ENCODE assay signal across 1 cellular context in the genomic region with DNA sequence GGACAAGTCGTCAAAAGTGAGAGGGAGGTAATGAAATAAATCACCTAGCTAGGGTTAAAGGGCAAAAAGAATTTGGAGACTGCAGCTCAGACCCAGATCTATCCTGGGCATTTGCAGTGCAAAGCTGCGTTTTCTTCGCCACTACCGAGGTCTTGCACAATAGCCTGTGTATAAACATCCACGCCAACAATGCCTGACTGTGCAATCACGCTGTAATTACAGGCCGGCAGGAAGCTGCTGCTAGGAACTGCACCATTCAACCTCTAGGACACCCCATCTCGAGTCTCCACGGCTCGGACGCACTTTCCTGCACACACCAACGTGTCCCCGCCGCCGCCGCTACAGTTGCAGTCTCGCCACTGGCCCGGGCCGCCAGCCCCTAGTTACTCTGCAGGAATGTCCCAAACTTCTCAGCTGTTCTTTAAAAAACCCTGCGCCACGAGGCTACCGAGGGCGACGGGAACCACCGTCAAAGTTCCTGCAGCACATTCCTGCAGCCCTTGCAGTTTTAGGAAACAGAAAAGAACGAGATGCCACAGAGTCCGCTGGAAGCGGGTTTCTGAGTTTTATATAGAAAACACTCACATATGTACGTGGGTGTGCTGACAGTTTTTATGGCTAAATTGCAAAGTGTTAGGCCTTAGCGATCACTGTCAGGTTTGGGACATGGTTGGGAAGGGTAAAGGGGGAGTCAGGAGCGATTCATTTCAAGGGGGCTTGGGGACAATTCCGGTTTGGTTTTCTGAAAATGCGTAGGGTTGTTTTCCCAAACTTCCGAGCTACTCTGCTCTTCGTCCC.
A peak's percentile ranks its signal among the peaks of the same experiment; 100 is the strongest.
TF ChIP-seq lines count a peak whose summit lies in the region.

No MANE protein-coding gene starts in this region.

TF ChIP-seq in HepG2, 621 proteins besides CTCF, POLR2A, EP300 and RAD21 (continued from another document and continues in another):
- TF ChIP-seq NFAT5 (CRISPR knock-in tag; IDR thresholded peaks at IDR 0.05) (0 out of 2 replicates have a peak, but pooled peaks have one; percentile 34), ZNF670 (CRISPR knock-in tag; IDR thresholded peaks at IDR 0.05; ENCODE audit: borderline replicate concordance) (peak; percentile 49; the same call in 1 of the 2 replicates), TP53 (CRISPR knock-in tag; conservative IDR thresholded peaks at IDR 0.05) (0 out of 2 replicates have a peak, but pooled peaks have one; percentile 56), ZBTB25 (CRISPR knock-in tag; IDR thresholded peaks at IDR 0.05) (peak; percentile 96), ZNF333 (CRISPR knock-in tag; IDR thresholded peaks at IDR 0.05; ENCODE audit: borderline replicate concordance) (no peak), KLF16 (CRISPR knock-in tag; IDR thresholded peaks at IDR 0.05) (peak in 1 of 2 experiments; percentile 72; a peak in 2 of 4 replicates), YEATS4 (CRISPR knock-in tag; IDR thresholded peaks at IDR 0.05; ENCODE audit: borderline replicate concordance) (peak; percentile 73; the same call in 1 of the 2 replicates), ETV6 (CRISPR knock-in tag; conservative IDR thresholded peaks at IDR 0.05) (0 out of 2 replicates have a peak, but pooled peaks have one; percentile 31), ARID3A (IDR thresholded peaks at IDR 0.05; ENCODE audit: low read depth, low read length) (peak; percentile 90), ATF3 (CRISPR knock-in tag; IDR thresholded peaks at IDR 0.05) (peak; percentile 64; the same call in 1 of the 2 replicates), TAF15 (IDR thresholded peaks at IDR 0.05; ENCODE audit: low read depth, low read length, poor library complexity, severe bottlenecking) (peak; percentile 53), NCOA2 (CRISPR knock-in tag; IDR thresholded peaks at IDR 0.05) (peak; percentile 73), ZMYM2 (CRISPR knock-in tag; IDR thresholded peaks at IDR 0.05) (peak; percentile 23; the same call in 1 of the 2 replicates), THYN1 (CRISPR knock-in tag; IDR thresholded peaks at IDR 0.05; ENCODE audit: borderline replicate concordance, low read depth) (0 out of 2 replicates have a peak, but pooled peaks have one; percentile 38), ZNF660 (CRISPR knock-in tag; IDR thresholded peaks at IDR 0.05; ENCODE audit: borderline replicate concordance, low read depth) (no peak), SRY (CRISPR knock-in tag; IDR thresholded peaks at IDR 0.05) (0 out of 2 replicates have a peak, but pooled peaks have one; percentile 24), ZEB1 (IDR thresholded peaks at IDR 0.05; ENCODE audit: insufficient replicate concordance, low read depth) (peak; percentile 23), BRF2 (CRISPR knock-in tag; IDR thresholded peaks at IDR 0.05) (no peak), PRPF4 (IDR thresholded peaks at IDR 0.05; ENCODE audit: low read depth, low read length, poor library complexity, severe bottlenecking) (no peak), ISX (CRISPR knock-in tag; conservative IDR thresholded peaks at IDR 0.05) (no peak), MYC (CRISPR knock-in tag; IDR thresholded peaks at IDR 0.05; ENCODE audit: borderline replicate concordance) (peak; percentile 70; the same call in 1 of the 2 replicates), ZSCAN31 (CRISPR knock-in tag; IDR thresholded peaks at IDR 0.05; ENCODE audit: low read depth) (peak; percentile 79; the same call in 1 of the 2 replicates), ZNF562 (CRISPR knock-in tag; IDR thresholded peaks at IDR 0.05; ENCODE audit: borderline replicate concordance) (no peak), MXI1 (IDR thresholded peaks at IDR 0.05; ENCODE audit: borderline replicate concordance, low read depth, low read length) (peak; percentile 86; the same call in 1 of the 3 replicates), ZNF446 (CRISPR knock-in tag; IDR thresholded peaks at IDR 0.05) (no peak; the same call in 1 of the 2 replicates), SP4 (CRISPR knock-in tag; IDR thresholded peaks at IDR 0.05) (no peak), JDP2 (CRISPR knock-in tag; IDR thresholded peaks at IDR 0.05; ENCODE audit: borderline replicate concordance) (no peak), ZXDC (CRISPR knock-in tag; IDR thresholded peaks at IDR 0.05) (no peak)
- TF ChIP-seq, protein P1, sequence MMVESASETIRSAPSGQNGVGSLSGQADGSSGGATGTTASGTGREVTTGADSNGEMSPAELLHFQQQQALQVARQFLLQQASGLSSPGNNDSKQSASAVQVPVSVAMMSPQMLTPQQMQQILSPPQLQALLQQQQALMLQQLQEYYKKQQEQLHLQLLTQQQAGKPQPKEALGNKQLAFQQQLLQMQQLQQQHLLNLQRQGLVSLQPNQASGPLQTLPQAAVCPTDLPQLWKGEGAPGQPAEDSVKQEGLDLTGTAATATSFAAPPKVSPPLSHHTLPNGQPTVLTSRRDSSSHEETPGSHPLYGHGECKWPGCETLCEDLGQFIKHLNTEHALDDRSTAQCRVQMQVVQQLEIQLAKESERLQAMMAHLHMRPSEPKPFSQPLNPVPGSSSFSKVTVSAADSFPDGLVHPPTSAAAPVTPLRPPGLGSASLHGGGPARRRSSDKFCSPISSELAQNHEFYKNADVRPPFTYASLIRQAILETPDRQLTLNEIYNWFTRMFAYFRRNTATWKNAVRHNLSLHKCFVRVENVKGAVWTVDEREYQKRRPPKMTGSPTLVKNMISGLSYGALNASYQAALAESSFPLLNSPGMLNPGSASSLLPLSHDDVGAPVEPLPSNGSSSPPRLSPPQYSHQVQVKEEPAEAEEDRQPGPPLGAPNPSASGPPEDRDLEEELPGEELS (CRISPR knock-in tag; IDR thresholded peaks at IDR 0.05), result peak; percentile 98
- TF ChIP-seq, protein P2, sequence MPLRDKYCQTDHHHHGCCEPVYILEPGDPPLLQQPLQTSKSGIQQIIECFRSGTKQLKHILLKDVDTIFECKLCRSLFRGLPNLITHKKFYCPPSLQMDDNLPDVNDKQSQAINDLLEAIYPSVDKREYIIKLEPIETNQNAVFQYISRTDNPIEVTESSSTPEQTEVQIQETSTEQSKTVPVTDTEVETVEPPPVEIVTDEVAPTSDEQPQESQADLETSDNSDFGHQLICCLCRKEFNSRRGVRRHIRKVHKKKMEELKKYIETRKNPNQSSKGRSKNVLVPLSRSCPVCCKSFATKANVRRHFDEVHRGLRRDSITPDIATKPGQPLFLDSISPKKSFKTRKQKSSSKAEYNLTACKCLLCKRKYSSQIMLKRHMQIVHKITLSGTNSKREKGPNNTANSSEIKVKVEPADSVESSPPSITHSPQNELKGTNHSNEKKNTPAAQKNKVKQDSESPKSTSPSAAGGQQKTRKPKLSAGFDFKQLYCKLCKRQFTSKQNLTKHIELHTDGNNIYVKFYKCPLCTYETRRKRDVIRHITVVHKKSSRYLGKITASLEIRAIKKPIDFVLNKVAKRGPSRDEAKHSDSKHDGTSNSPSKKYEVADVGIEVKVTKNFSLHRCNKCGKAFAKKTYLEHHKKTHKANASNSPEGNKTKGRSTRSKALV (CRISPR knock-in tag; IDR thresholded peaks at IDR 0.05), result 0 out of 2 replicates have a peak, but pooled peaks have one; percentile 42
- TF ChIP-seq, protein P3, sequence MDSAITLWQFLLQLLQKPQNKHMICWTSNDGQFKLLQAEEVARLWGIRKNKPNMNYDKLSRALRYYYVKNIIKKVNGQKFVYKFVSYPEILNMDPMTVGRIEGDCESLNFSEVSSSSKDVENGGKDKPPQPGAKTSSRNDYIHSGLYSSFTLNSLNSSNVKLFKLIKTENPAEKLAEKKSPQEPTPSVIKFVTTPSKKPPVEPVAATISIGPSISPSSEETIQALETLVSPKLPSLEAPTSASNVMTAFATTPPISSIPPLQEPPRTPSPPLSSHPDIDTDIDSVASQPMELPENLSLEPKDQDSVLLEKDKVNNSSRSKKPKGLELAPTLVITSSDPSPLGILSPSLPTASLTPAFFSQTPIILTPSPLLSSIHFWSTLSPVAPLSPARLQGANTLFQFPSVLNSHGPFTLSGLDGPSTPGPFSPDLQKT (CRISPR knock-in tag; IDR thresholded peaks at IDR 0.05; ENCODE audit: borderline replicate concordance), result no peak
- TF ChIP-seq, protein P4, sequence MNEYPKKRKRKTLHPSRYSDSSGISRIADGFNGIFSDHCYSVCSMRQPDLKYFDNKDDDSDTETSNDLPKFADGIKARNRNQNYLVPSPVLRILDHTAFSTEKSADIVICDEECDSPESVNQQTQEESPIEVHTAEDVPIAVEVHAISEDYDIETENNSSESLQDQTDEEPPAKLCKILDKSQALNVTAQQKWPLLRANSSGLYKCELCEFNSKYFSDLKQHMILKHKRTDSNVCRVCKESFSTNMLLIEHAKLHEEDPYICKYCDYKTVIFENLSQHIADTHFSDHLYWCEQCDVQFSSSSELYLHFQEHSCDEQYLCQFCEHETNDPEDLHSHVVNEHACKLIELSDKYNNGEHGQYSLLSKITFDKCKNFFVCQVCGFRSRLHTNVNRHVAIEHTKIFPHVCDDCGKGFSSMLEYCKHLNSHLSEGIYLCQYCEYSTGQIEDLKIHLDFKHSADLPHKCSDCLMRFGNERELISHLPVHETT (CRISPR knock-in tag; conservative IDR thresholded peaks at IDR 0.05), result peak; percentile 53; the same call in 1 of the 2 replicates
